In genomic region chr13:106104281-106104901, GRCh38 we compare ENCODE assay signal across 13 cellular contexts.
DNase-seq lines count a peak whose midpoint lies in the region; ATAC-seq and TF ChIP-seq lines count a peak whose summit lies in the region.
"Had no signal": no experiment of that assay in that cellular context is flagged by ENCODE, and none has a peak within 500 bp of the region (broad histone marks: within the 10 kb centered on the region; RNA-seq: fewer than 3 reads in every experiment).

No MANE protein-coding gene starts in this region.

- in situ Hi-C loops in GM23248 (cut with MboI) (no loop called here), HAP-1 (cut with MboI; ENCODE audit: low sequenced_read_pairs) (no loop called here)

- H3K9me3 ChIP-seq in GM23248 (ENCODE audit: low read depth) (no peaks in the 10 kb centered on the region), HAP-1 (no peaks in the 10 kb centered on the region), MM.1S (replicated peaks; ENCODE audit: insufficient read depth, low read length) (no peaks in the 10 kb centered on the region)

- H3K27ac ChIP-seq in GM23248 (peak overlapping the region; percentile 64), epithelial cell of prostate (peak overlapping the region; percentile 85), MM.1S (ENCODE audit: low read length) (no peak overlapping the region)

- H3K36me3 ChIP-seq in GM23248 (ENCODE audit: low read depth) = no peaks in the 10 kb centered on the region
- H3K36me3 ChIP-seq in HAP-1 (replicated peaks) = no peaks in the 10 kb centered on the region
- no peaks in the 10 kb centered on the region; the same call in 1 of the 2 replicates for H3K36me3 ChIP-seq in MM.1S (replicated peaks; ENCODE audit: insufficient read depth, low read length)

- no peak overlapping the region for H2AFZ ChIP-seq in GM23248
- no peak overlapping the region for H2AFZ ChIP-seq in MM.1S (ENCODE audit: low read length)

- H3K9ac ChIP-seq in GM23248 (peak overlapping the region; percentile 12; the same call in 1 of the 2 replicates), MM.1S (ENCODE audit: low read length) (no peak overlapping the region)

- ATAC-seq in GM21381 (IDR thresholded peaks at IDR 0.05; ENCODE audit: unreplicated experiment) = no peak
- ATAC-seq: stimulated activated memory B cell treated with anti-CD40 and anti-IgM and Interleukin-4, amounts not matched to agents 10 μg/mL and 1 μg/mL and 100 μg/mL, for 72 hours had no signal

- no peaks in the 10 kb centered on the region for H3K9me2 ChIP-seq in GM23248 (ENCODE audit: insufficient read depth)
- H3K9me2 ChIP-seq in MM.1S (replicated peaks; ENCODE audit: insufficient read depth, low read length) = no peaks in the 10 kb centered on the region

- no peak for TF ChIP-seq CTCF in MM.1S (IDR thresholded peaks at IDR 0.05; ENCODE audit: low read length)

- H3K4me2 ChIP-seq in GM23248 (ENCODE audit: unreplicated experiment) = peak overlapping the region; percentile 31
- H3K4me2 ChIP-seq in MM.1S (ENCODE audit: low read depth, low read length) = no peak overlapping the region

- H3K4me1 ChIP-seq in GM23248 (ENCODE audit: insufficient read depth) (peaks cover 27% of the 10 kb centered on the region), HAP-1 (peaks cover 21% of the 10 kb centered on the region), MM.1S (ENCODE audit: low read length) (no peaks in the 10 kb centered on the region)

- H3K27me3 ChIP-seq in GM23248 (replicated peaks; ENCODE audit: insufficient read depth) (no peaks in the 10 kb centered on the region), HAP-1 (ENCODE audit: low read depth) (no peaks in the 10 kb centered on the region), MM.1S (replicated peaks; ENCODE audit: insufficient read depth, low read length) (no peaks in the 10 kb centered on the region)

- H3K4me3 ChIP-seq in GM23248 = no peak overlapping the region
- no peak overlapping the region for H3K4me3 ChIP-seq in HAP-1
- H3K4me3 ChIP-seq in MM.1S (ENCODE audit: low read length) = no peak overlapping the region
- H3K4me3 ChIP-seq: lung, skin epidermis had no signal

- no peaks in the 10 kb centered on the region for H4K20me1 ChIP-seq in GM23248 (ENCODE audit: insufficient read depth)
- H4K20me1 ChIP-seq in MM.1S (ENCODE audit: insufficient read depth, low read length) = no peaks in the 10 kb centered on the region

- DNase-seq in GM23248 (peak; percentile 90), RKO (ENCODE audit: low spot score) (peak; percentile 71), epithelial cell of prostate (ENCODE audit: low read depth, low spot score) (peak; percentile 59), renal cortical epithelial cell (ENCODE audit: low read depth) (peak; percentile 94), HAP-1 (ENCODE audit: low spot score in 2 of 2) (no peak), MM.1S (no peak), inferior parietal cortex (ENCODE audit: extremely low spot score) (no peak)
- DNase-seq: GDM1, NCI-H82 had no signal

- peaks cover 29% of the 10 kb centered on the region for H3F3A ChIP-seq in GM23248 (ENCODE audit: insufficient read depth)
- no peaks in the 10 kb centered on the region for H3F3A ChIP-seq in MM.1S (ENCODE audit: insufficient read depth, low read length)

- no peaks in the 10 kb centered on the region for H3K79me2 ChIP-seq in GM23248 (ENCODE audit: insufficient read depth)
- H3K79me2 ChIP-seq in MM.1S (ENCODE audit: low read length) = no peaks in the 10 kb centered on the region

- 67 to 69% methylated on average over 3 of the region's 3 CpGs for WGBS in GM23248 (ENCODE audit: low coverage in 1 of 2, low lambda C conversion rate in 2 of 2, missing lambda C conversion rate in 2 of 2), 2 experiments

Comparison
In these comparisons a context has a peak if more than half of its experiments do, and no peak if none do; other contexts are left out.
1. DNase-seq: peak in GM23248 (single experiment), RKO (single experiment), epithelial cell of prostate (single experiment) and renal cortical epithelial cell (single experiment); none in HAP-1 (0 of 2), MM.1S (single experiment) and inferior parietal cortex (single experiment).